Comparison of ENCODE assay signal across 24 cellular contexts in the genomic region with DNA sequence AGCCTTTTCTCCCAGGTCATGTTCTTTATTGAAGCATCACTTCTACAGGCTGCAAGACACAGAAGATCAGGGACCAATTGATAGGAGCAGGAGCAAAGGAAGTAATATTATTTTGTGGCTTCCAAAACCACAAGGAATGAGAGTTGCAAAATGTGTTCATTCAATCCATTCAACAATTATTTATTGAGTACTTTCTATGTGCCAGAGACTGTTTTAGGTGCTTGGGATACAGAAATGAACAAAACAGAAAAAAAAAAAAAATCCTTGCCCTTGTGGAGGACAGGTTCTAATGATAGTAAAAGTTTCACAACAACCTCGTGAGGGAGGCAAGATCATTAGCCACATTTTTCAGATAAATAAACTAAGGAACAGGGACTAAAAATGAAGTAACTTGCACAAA. TPM values are rescaled to one million over a fixed set of nuclear protein-coding genes. Genes with fewer than 3 reads are reported as not detected.
DNase-seq lines count a peak whose midpoint lies in the region; ATAC-seq, FAIRE-seq and TF ChIP-seq lines count a peak whose summit lies in the region.
"Had no signal": no experiment of that assay in that cellular context is flagged by ENCODE, and none has a peak within 500 bp of the region (broad histone marks: within the 10 kb centered on the region; RNA-seq: fewer than 3 reads in every experiment).

No MANE protein-coding gene starts in this region.

- H3K79me1 ChIP-seq in mesenchymal stem cell (replicated peaks; ENCODE audit: low read length, poor library complexity, severe bottlenecking) = no peaks in the 10 kb centered on the region

- no peak overlapping the region for H2BK15ac ChIP-seq in mesenchymal stem cell (ENCODE audit: low read depth, poor library complexity, severe bottlenecking)

- no peak overlapping the region for H2BK120ac ChIP-seq in mesenchymal stem cell (ENCODE audit: low read depth, low read length)

- H3K4me1 Mint-ChIP-seq in natural killer cell treated with Interleukin-12 subunit alpha and Interleukin-12 subunit beta and Interleukin-15 and Interleukin-18, amount 100 ng/mL, for 72 hours (ENCODE audit: low read depth in 2 of 2) = no peaks in the 10 kb centered on the region
- H3K4me1 Mint-ChIP-seq: CD14-positive monocyte; CD8-positive, alpha-beta memory T cell had no signal

- WGBS in mesenchymal stem cell = no CpG with 5 or more reads among the region's 1 CpG

- H3K23ac ChIP-seq in mesenchymal stem cell (ENCODE audit: low read length in 2 of 2) = no peak overlapping the region

- H4K8ac ChIP-seq in mesenchymal stem cell (ENCODE audit: low read length) = no peak overlapping the region

- no peak overlapping the region for H2BK5ac ChIP-seq in mesenchymal stem cell (ENCODE audit: low read depth, low read length, poor library complexity, severe bottlenecking)

- H3K27me3 ChIP-seq in mesenchymal stem cell (ENCODE audit: control insufficient read depth in 1 of 2, insufficient read depth in 1 of 2, low read length in 2 of 2) = peaks cover 0 to 12% of the 10 kb centered on the region in 2 experiments
- H3K27me3 ChIP-seq: BE2C, SJCRH30 had no signal

- FAIRE-seq in HTR-8/SVneo (lab: Jason Lieb, UNC) = peak; percentile 54
- FAIRE-seq: GM12891 had no signal

- DNase-seq in HTR-8/SVneo (ENCODE audit: insufficient read length, low spot score) (no peak), choroid plexus epithelial cell (ENCODE audit: low read depth) (peak; percentile 34), mesenchymal stem cell (peak; percentile 36), dermis blood vessel endothelial cell (no peak), NOMO-1 (lab: John Stamatoyannopoulos, UW; ENCODE audit: unreplicated experiment in 2 of 2) (no peak)
- no peak for DNase-seq in natural killer cell treated with Interleukin-12 subunit alpha and Interleukin-12 subunit beta and Interleukin-15 and Interleukin-18, amount 100 ng/mL, for 72 hours (ENCODE audit: low spot score)
- DNase-seq: BE2C; CD8-positive, alpha-beta memory T cell; DMS 273 treated with DMSO at 0.1 percent for 48 hours; DMS79; EL; GDM1; KG1; MM.1S; NCI-H2029; NCI-H446; NCI-H524 treated with DMSO at 0.1 percent for 48 hours; NCI-H774; PC-9; SJCRH30 had no signal

- no peak overlapping the region for H3K4me2 ChIP-seq in mesenchymal stem cell (ENCODE audit: low read length, poor library complexity, severe bottlenecking)
- H3K4me2 ChIP-seq: PC-9 had no signal

- no peak overlapping the region for H3K18ac ChIP-seq in mesenchymal stem cell (ENCODE audit: low read depth in 1 of 2, low read length in 2 of 2)

- H3K4me1 ChIP-seq in mesenchymal stem cell (ENCODE audit: control insufficient read depth, insufficient read depth, low read depth, low read length) = no peaks in the 10 kb centered on the region
- H3K4me1 ChIP-seq: BE2C, SJCRH30 had no signal

- ATAC-seq in HG03175 (IDR thresholded peaks at IDR 0.05; ENCODE audit: unreplicated experiment) = no peak
- no peak for ATAC-seq in natural killer cell treated with Interleukin-12 subunit alpha and Interleukin-12 subunit beta and Interleukin-15 and Interleukin-18, amount 100 ng/mL, for 72 hours
- ATAC-seq: Right ventricle myocardium inferior had no signal

- H2AK5ac ChIP-seq in mesenchymal stem cell (ENCODE audit: low read length, severe bottlenecking) = no peak overlapping the region

- H3K27me3 Mint-ChIP-seq in natural killer cell treated with Interleukin-12 subunit alpha and Interleukin-12 subunit beta and Interleukin-15 and Interleukin-18, amount 100 ng/mL, for 72 hours = peaks cover 0 to 4% of the 10 kb centered on the region in 2 donors

- H3K27ac ChIP-seq in mesenchymal stem cell (ENCODE audit: low read length, poor library complexity, severe bottlenecking) = no peak overlapping the region
- H3K27ac ChIP-seq: PC-9, SJCRH30 had no signal

- TF ChIP-seq CTCF in choroid plexus epithelial cell (conservative IDR thresholded peaks at IDR 0.05; ENCODE audit: low read depth, low read length) = no peak

- H3K9me3 Mint-ChIP-seq in natural killer cell treated with Interleukin-12 subunit alpha and Interleukin-12 subunit beta and Interleukin-15 and Interleukin-18, amount 100 ng/mL, for 72 hours = no peaks in the 10 kb centered on the region

- no peak overlapping the region for H2AFZ ChIP-seq in mesenchymal stem cell (ENCODE audit: low read depth, low read length)
- H2AFZ ChIP-seq: PC-9 had no signal

- no peak overlapping the region for H4K91ac ChIP-seq in mesenchymal stem cell (ENCODE audit: low read length)

- H3K4me3 ChIP-seq in choroid plexus epithelial cell (ENCODE audit: low read depth, low read length) = no peak overlapping the region
- H3K4me3 ChIP-seq in mesenchymal stem cell (ENCODE audit: insufficient read depth in 1 of 2, low read depth in 1 of 2, low read length in 2 of 2) = no peak overlapping the region
- H3K4me3 ChIP-seq: PC-9, SJCRH30 had no signal

- no peaks in the 10 kb centered on the region for H3K36me3 Mint-ChIP-seq in natural killer cell treated with Interleukin-12 subunit alpha and Interleukin-12 subunit beta and Interleukin-15 and Interleukin-18, amount 100 ng/mL, for 72 hours
- H3K36me3 Mint-ChIP-seq: CD14-positive monocyte; CD8-positive, alpha-beta memory T cell had no signal

- H3K9ac ChIP-seq in mesenchymal stem cell (ENCODE audit: low read length) = no peak overlapping the region

- no peak overlapping the region for H2BK12ac ChIP-seq in mesenchymal stem cell (ENCODE audit: low read length in 2 of 2)

- H3K27ac Mint-ChIP-seq in natural killer cell treated with Interleukin-12 subunit alpha and Interleukin-12 subunit beta and Interleukin-15 and Interleukin-18, amount 100 ng/mL, for 72 hours = no peak overlapping the region
- H3K27ac Mint-ChIP-seq: CD14-positive monocyte had no signal

- no peak overlapping the region for H3K4ac ChIP-seq in mesenchymal stem cell (ENCODE audit: low read depth in 1 of 2, low read length in 2 of 2)

- no peak overlapping the region for H3K4me3 Mint-ChIP-seq in natural killer cell treated with Interleukin-12 subunit alpha and Interleukin-12 subunit beta and Interleukin-15 and Interleukin-18, amount 100 ng/mL, for 72 hours
- H3K4me3 Mint-ChIP-seq: CD14-positive monocyte; CD8-positive, alpha-beta memory T cell had no signal

- H3K36me3 ChIP-seq in mesenchymal stem cell (ENCODE audit: control insufficient read depth in 1 of 2, insufficient read depth in 2 of 2, low read depth in 1 of 2, low read length in 2 of 2) = no peaks in the 10 kb centered on the region
- H3K36me3 ChIP-seq: BE2C, SJCRH30 had no signal

- H3K9me3 ChIP-seq in mesenchymal stem cell (ENCODE audit: control insufficient read depth, low read length) = no peaks in the 10 kb centered on the region
- H3K9me3 ChIP-seq: BE2C, SJCRH30 had no signal

- no peak overlapping the region for H3K14ac ChIP-seq in mesenchymal stem cell (ENCODE audit: low read length in 2 of 2)

RNA-seq across cellular contexts. Expression of a gene that starts 20.1 kb away (rescaled TPM):
- polyA plus RNA-seq in mesenchymal stem cell (2013, experiment 1 of 2) = 16.8 TPM
- 16.8 TPM for polyA plus RNA-seq in mesenchymal stem cell (2013, experiment 2 of 2)
- total RNA-seq in natural killer cell treated with Interleukin-12 subunit alpha and Interleukin-12 subunit beta and Interleukin-15 and Interleukin-18, amount 100 ng/mL, for 72 hours = not detected
- total RNA-seq in dermis blood vessel endothelial cell = 0.05 and 0.34 TPM in 2 replicates
- total RNA-seq: PC-9 had no signal
- polyA plus RNA-seq: CD14-positive monocyte had no signal

Comparison
In these comparisons a context has a peak if more than half of its experiments do, and no peak if none do; other contexts are left out.
1. DNase-seq: peak in choroid plexus epithelial cell (single experiment) and mesenchymal stem cell (single experiment); none in HTR-8/SVneo (single experiment), natural killer cell treated with Interleukin-12 subunit alpha and Interleukin-12 subunit beta and Interleukin-15 and Interleukin-18, amount 100 ng/mL, for 72 hours (single experiment), dermis blood vessel endothelial cell (single experiment) and NOMO-1 (0 of 2).